8 cellular contexts compared by ENCODE assay signal in the genomic region with DNA sequence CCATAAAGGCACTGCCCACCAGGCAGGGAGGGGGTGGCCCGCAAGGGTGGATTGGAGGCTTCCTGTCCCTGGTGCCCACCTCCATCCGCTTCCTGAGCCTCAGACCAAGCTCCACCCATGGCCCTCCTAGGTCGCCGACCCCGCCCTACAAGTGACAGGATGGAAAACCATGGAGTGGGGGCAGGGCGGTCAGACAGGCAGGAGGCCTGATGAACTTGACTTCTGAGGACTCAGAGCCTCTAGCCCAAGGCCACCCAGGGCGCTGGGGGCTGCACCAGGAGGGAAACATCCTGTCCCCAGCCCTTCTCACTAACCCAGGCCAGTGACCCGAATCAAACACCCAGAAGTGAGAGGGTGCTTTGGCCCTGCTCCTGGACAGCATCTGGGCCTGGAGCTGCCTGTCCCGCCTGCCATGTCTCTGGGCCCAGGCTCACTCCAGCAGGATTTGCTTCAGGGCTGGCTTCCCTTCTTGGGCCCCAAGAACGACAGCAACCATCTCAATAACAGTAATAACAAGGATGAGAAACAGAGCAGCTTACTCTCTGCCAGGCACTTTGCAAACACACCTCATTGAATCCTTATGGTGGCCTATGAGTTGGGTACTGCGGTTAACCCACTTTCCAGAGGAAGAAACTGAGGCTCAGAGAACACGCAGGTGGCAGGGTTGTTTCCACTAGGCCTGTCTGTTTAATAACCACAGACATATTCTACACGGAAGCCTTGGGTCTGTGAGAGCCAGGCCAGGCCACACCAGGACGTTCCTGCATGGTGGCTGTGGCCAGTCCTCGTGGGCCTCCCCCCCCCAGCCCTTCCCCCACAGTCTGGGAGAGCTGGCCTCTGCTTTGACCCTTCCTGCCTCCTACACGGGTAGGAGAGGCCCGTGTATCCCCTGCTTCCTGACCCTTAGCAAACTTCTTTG. TPM values are rescaled to one million over a fixed set of nuclear protein-coding genes. Genes with fewer than 3 reads are reported as not detected.
A peak's percentile ranks its signal among the peaks of the same experiment; 100 is the strongest.
DNase-seq lines count a peak whose midpoint lies in the region; ATAC-seq and TF ChIP-seq lines count a peak whose summit lies in the region.

No MANE protein-coding gene starts in this region.

- no peaks in the 10 kb centered on the region for H3K36me3 ChIP-seq in iPS-15b (ENCODE audit: control insufficient read depth, insufficient read depth, low read length)

- H3K4me3 Mint-ChIP-seq in activated T-helper 17 cell treated with anti-CD3 and anti-CD28 coated beads, Interleukin-2, amount 50 U/mL, for 72 hours, result peak overlapping the region; percentile 91

- H3K27ac Mint-ChIP-seq in activated T-helper 17 cell treated with anti-CD3 and anti-CD28 coated beads, Interleukin-2, amount 50 U/mL, for 72 hours, result peak overlapping the region; percentile 96

- TF ChIP-seq CTCF in GM12864 (IDR thresholded peaks at IDR 0.05; ENCODE audit: low read depth, low read length, missing control alignments) (no peak), foreskin keratinocyte (conservative IDR thresholded peaks at IDR 0.05) (no peak)

- peak; percentile 52 for ATAC-seq in activated T-helper 17 cell treated with anti-CD3 and anti-CD28 coated beads, Interleukin-2, amount 50 U/mL, for 72 hours (replicated peaks)
- ATAC-seq in foreskin keratinocyte (no peak), HG03135 (IDR thresholded peaks at IDR 0.05; ENCODE audit: unreplicated experiment) (no peak)

- no peaks in the 10 kb centered on the region for H3K27me3 Mint-ChIP-seq in activated T-helper 17 cell treated with anti-CD3 and anti-CD28 coated beads, Interleukin-2, amount 50 U/mL, for 72 hours

- peak overlapping the region; percentile 55 for H3K4me3 ChIP-seq in GM12864 (ENCODE audit: low read depth, low read length)
- peak overlapping the region; percentile 18 for H3K4me3 ChIP-seq in iPS-15b (ENCODE audit: low read depth, low read length)

- H3K27ac ChIP-seq in foreskin keratinocyte, result no peak overlapping the region

- H3K27me3 ChIP-seq in iPS-15b (ENCODE audit: control insufficient read depth, insufficient read depth, low read length) (peaks cover 6% of the 10 kb centered on the region), foreskin keratinocyte (no peaks in the 10 kb centered on the region)

- no peak overlapping the region for H3K9ac ChIP-seq in iPS-15b (ENCODE audit: low read depth, low read length)

- H3K36me3 Mint-ChIP-seq in activated T-helper 17 cell treated with anti-CD3 and anti-CD28 coated beads, Interleukin-2, amount 50 U/mL, for 72 hours (ENCODE audit: low read depth), result peaks cover 29% of the 10 kb centered on the region

- peaks cover 4% of the 10 kb centered on the region for H3K4me1 Mint-ChIP-seq in activated T-helper 17 cell treated with anti-CD3 and anti-CD28 coated beads, Interleukin-2, amount 50 U/mL, for 72 hours

- DNase-seq in GM12864 (ENCODE audit: low read depth), result peak; percentile 76
- peak; percentile 43 for DNase-seq in NCI-H510A treated with DMSO at 0.1 percent for 48 hours (lab: John Stamatoyannopoulos, UW)
- peak; percentile 80 to 91 for DNase-seq in stimulated activated CD4-positive, alpha-beta T cell treated with anti-CD3 and anti-CD28 coated beads, Interleukin-2, amount 100 ng/mL, for 24 hours
- no peak for DNase-seq in foreskin melanocyte
- DNase-seq in foreskin keratinocyte, result no peak

- H3K9me3 Mint-ChIP-seq in activated T-helper 17 cell treated with anti-CD3 and anti-CD28 coated beads, Interleukin-2, amount 50 U/mL, for 72 hours, result no peaks in the 10 kb centered on the region

- H3K4me1 ChIP-seq in iPS-15b (ENCODE audit: control insufficient read depth, insufficient read depth, low read length) (peaks cover 14% of the 10 kb centered on the region), foreskin keratinocyte (no peaks in the 10 kb centered on the region)

- H3K9me3 ChIP-seq in iPS-15b (ENCODE audit: control insufficient read depth, insufficient read depth, low read length), result no peaks in the 10 kb centered on the region

RNA-seq across cellular contexts. Expression of gene ST6GALNAC6, which starts 4.4 kb away (rescaled TPM):
- total RNA-seq in activated T-helper 17 cell treated with anti-CD3 and anti-CD28 coated beads, Interleukin-2, amount 50 U/mL, for 72 hours, result 100 to 1,000 TPM in 1 of 2 donors, 10 to 100 TPM in 1; 61.7 to 124 TPM
- 23.2 and 27.1 TPM in 2 replicates for total RNA-seq in foreskin keratinocyte
- 24.3 and 27.7 TPM in 2 replicates for polyA plus RNA-seq in foreskin keratinocyte

RNA-seq across cellular contexts. Expression of gene ST6GALNAC4, which starts 13.0 kb away (rescaled TPM):
- 10 to 100 TPM; 19.6 to 19.8 TPM for total RNA-seq in activated T-helper 17 cell treated with anti-CD3 and anti-CD28 coated beads, Interleukin-2, amount 50 U/mL, for 72 hours
- 16.6 and 18.5 TPM in 2 replicates for total RNA-seq in foreskin keratinocyte
- 19.9 and 21.3 TPM in 2 replicates for polyA plus RNA-seq in foreskin keratinocyte

RNA-seq across cellular contexts. Expression of gene AK1, which starts 26.3 kb away (rescaled TPM):
- total RNA-seq in activated T-helper 17 cell treated with anti-CD3 and anti-CD28 coated beads, Interleukin-2, amount 50 U/mL, for 72 hours, result 10 to 100 TPM; 23.2 to 79.0 TPM
- total RNA-seq in foreskin keratinocyte, result 60.7 and 62.6 TPM in 2 replicates
- polyA plus RNA-seq in foreskin keratinocyte, result 99.6 and 106 TPM in 2 replicates

RNA-seq across cellular contexts. Expression of gene PIP5KL1, which starts 26.8 kb away (rescaled TPM):
- 1 to 10 TPM; 2.6 to 3.7 TPM for total RNA-seq in activated T-helper 17 cell treated with anti-CD3 and anti-CD28 coated beads, Interleukin-2, amount 50 U/mL, for 72 hours
- total RNA-seq in foreskin keratinocyte, result 4.7 and 6.3 TPM in 2 replicates
- polyA plus RNA-seq in foreskin keratinocyte, result 4.8 and 7.9 TPM in 2 replicates

RNA-seq across cellular contexts. Expression of gene DPM2, which starts 33.8 kb away (rescaled TPM):
- 10 to 100 TPM; 29.4 to 54.5 TPM for total RNA-seq in activated T-helper 17 cell treated with anti-CD3 and anti-CD28 coated beads, Interleukin-2, amount 50 U/mL, for 72 hours
- total RNA-seq in foreskin keratinocyte, result 32.5 and 33.4 TPM in 2 replicates
- 61.0 and 65.8 TPM in 2 replicates for polyA plus RNA-seq in foreskin keratinocyte

Comparison
In these comparisons a context has a peak if more than half of its experiments do, and no peak if none do; other contexts are left out.
1. DNase-seq: peak in GM12864 (single experiment), NCI-H510A treated with DMSO at 0.1 percent for 48 hours (single experiment) and stimulated activated CD4-positive, alpha-beta T cell treated with anti-CD3 and anti-CD28 coated beads, Interleukin-2, amount 100 ng/mL, for 24 hours (2 of 2); none in foreskin melanocyte (single experiment) and foreskin keratinocyte (0 of 2).